Comparison of ENCODE assay signal across 19 cellular contexts in the genomic region with DNA sequence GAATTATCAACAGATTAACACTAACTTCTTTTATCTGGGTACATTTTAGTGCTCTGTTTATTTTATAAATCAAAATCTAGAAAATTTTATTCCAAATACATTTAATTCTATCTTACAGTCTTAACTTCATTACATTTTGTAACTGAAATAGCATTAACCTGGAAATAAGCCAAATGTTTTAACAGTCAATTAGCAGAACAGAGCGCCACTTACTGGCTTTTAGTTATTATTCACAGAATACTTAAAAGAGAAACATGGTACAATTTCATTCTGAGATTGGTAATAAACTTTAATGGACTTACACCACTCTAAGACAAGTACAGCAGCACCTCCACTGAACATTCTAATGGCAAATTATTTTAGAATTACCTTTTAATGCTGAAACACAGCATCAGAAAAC. TPM values are rescaled to one million over a fixed set of nuclear protein-coding genes. Genes with fewer than 3 reads are reported as not detected.
A peak's percentile ranks its signal among the peaks of the same experiment; 100 is the strongest.
DNase-seq lines count a peak whose midpoint lies in the region; ATAC-seq and TF ChIP-seq lines count a peak whose summit lies in the region.
"Had no signal": no experiment of that assay in that cellular context is flagged by ENCODE, and none has a peak within 500 bp of the region (broad histone marks: within the 10 kb centered on the region; RNA-seq: fewer than 3 reads in every experiment).

No MANE protein-coding gene starts in this region.

- POLR2A ChIA-PET in OCI-LY7 (lab: Charles Lee), result interaction anchor here (0.6 to 1.2 kb wide), 2 partner anchors 10 to 12 kb away, joined by 3 read pairs; no protein-coding TSS in a partner anchor

- no TSS peak for BruUV-seq in OCI-LY7 (replicated peaks; lab: Mats Ljungman, UMichigan)

- in situ Hi-C loops in KBM-7 (cut with MboI; ENCODE audit: low pct_unique_long_range_greater_than_20kb, low sequenced_read_pairs), result no loop called here

- H3K36me3 ChIP-seq in OCI-LY7 (ENCODE audit: insufficient read depth, low read length), result peaks cover 94% of the 10 kb centered on the region
- H3K36me3 ChIP-seq: pancreas had no signal

- H3K27ac ChIP-seq in C4-2B (no peak overlapping the region), OCI-LY7 (ENCODE audit: low read depth, low read length, poor library complexity, severe bottlenecking) (no peak overlapping the region)
- H3K27ac ChIP-seq: hepatocyte, pancreas, PC-9, SJSA1, tibial nerve had no signal

- peaks cover 50% of the 10 kb centered on the region; the same call in 1 of the 2 replicates for H3K79me2 ChIP-seq in OCI-LY7 (ENCODE audit: insufficient read depth, low read depth, low read length)

- peak; percentile 3 for DNase-seq in HT-29 (ENCODE audit: low spot score)
- no peak for DNase-seq in OCI-LY7 (ENCODE audit: low spot score)
- peak; percentile 28 for DNase-seq in dermis blood vessel endothelial cell
- no peak for DNase-seq in NK-92 (lab: John Stamatoyannopoulos, UW; ENCODE audit: unreplicated experiment)
- no peak for DNase-seq in KBM-7
- no peak for DNase-seq in HK-2 (ENCODE audit: unreplicated experiment)
- DNase-seq: activated CD4-positive, alpha-beta T cell treated with anti-CD3 and anti-CD28 coated beads for 1 hour; activated CD8-positive, alpha-beta memory T cell treated with anti-CD3 and anti-CD28 coated beads, Interleukin-2, amount 10 ng/mL, durations not matched to agents 7 days and 5 days; islet precursor cell; naive B cell; NCI-H1930; pancreas; PC-9; stimulated activated naive B cell treated with anti-CD40 and anti-IgM and Interleukin-4, amounts not matched to agents 10 μg/mL and 1 μg/mL and 100 μg/mL, for 72 hours had no signal

- H2AFZ ChIP-seq in OCI-LY7 (ENCODE audit: low read length), result no peak overlapping the region
- H2AFZ ChIP-seq: hepatocyte, PC-9 had no signal

- CTCF ChIA-PET in OCI-LY7 (lab: Charles Lee; ENCODE audit: unreplicated experiment), result no interaction called here

- H3K4me3 ChIP-seq in OCI-LY7 (ENCODE audit: low read depth, low read length, poor library complexity, severe bottlenecking), result no peak overlapping the region
- H3K4me3 ChIP-seq: hepatocyte, pancreas, PC-9, SJSA1, tibial nerve had no signal

- TF ChIP-seq CTCF in C4-2B (conservative IDR thresholded peaks at IDR 0.05) (peak; percentile 29), OCI-LY7 (conservative IDR thresholded peaks at IDR 0.05; ENCODE audit: low read length) (peak; percentile 56)

- no peak for ATAC-seq in HG03342 (IDR thresholded peaks at IDR 0.05; ENCODE audit: unreplicated experiment)
- ATAC-seq: activated CD8-positive, alpha-beta memory T cell treated with anti-CD3 and anti-CD28 coated beads, Interleukin-2, amount 10 ng/mL, durations not matched to agents 7 days and 5 days; pancreas; stimulated activated naive B cell treated with anti-CD40 and anti-IgM and Interleukin-4, amounts not matched to agents 10 μg/mL and 1 μg/mL and 100 μg/mL, for 72 hours had no signal

- no peak overlapping the region for H3K4me2 ChIP-seq in OCI-LY7 (ENCODE audit: low read length)
- H3K4me2 ChIP-seq: hepatocyte, PC-9 had no signal

- H4K20me1 ChIP-seq in OCI-LY7 (ENCODE audit: insufficient read depth, low read length), result no peaks in the 10 kb centered on the region

- H3K4me1 ChIP-seq in OCI-LY7 (ENCODE audit: insufficient read depth, low read length, poor library complexity, severe bottlenecking), result no peaks in the 10 kb centered on the region
- H3K4me1 ChIP-seq: pancreas, SJSA1 had no signal

- no peaks in the 10 kb centered on the region for H3K9me3 ChIP-seq in OCI-LY7 (ENCODE audit: low read length)
- H3K9me3 ChIP-seq: pancreas, SJSA1, tibial nerve had no signal

- no peaks in the 10 kb centered on the region for H3K9me2 ChIP-seq in OCI-LY7 (ENCODE audit: insufficient read depth, low read length)

- intact Hi-C loops in OCI-LY7 (cut with micrococcal nuclease; ENCODE audit: unreplicated experiment), result no loop called here

RNA-seq across cellular contexts. Expression of a gene that starts 38.6 kb away (rescaled TPM):
- 44.0 and 63.8 TPM in 2 replicates for total RNA-seq in HT-29 (2014; rRNA removed; shearing (Covaris generic))
- total RNA-seq in OCI-LY7 (2014; rRNA removed; shearing (Covaris generic)), result 116 and 155 TPM in 2 replicates
- total RNA-seq in OCI-LY7 (2022), result 192 and 197 TPM in 2 replicates
- total RNA-seq in dermis blood vessel endothelial cell, result 84.9 and 97.9 TPM in 2 replicates

Comparison
In these comparisons a context has a peak if more than half of its experiments do, and no peak if none do; other contexts are left out.
1. DNase-seq: peak in HT-29 (single experiment) and dermis blood vessel endothelial cell (single experiment); none in OCI-LY7 (single experiment), NK-92 (single experiment), KBM-7 (single experiment) and HK-2 (single experiment).